19 cellular contexts compared by ENCODE assay signal in genomic region chrX:119997570-119997969, GRCh38.
"Had no signal": no experiment of that assay in that cellular context is flagged by ENCODE, and none has a peak within 500 bp of the region (broad histone marks: within the 10 kb centered on the region; RNA-seq: fewer than 3 reads in every experiment).

No MANE protein-coding gene starts in this region.

- DNase-seq: dorsolateral prefrontal cortex; effector CD4-positive, alpha-beta T cell; head of caudate nucleus; left ventricle myocardium superior; lower lobe of right lung; naive thymus-derived CD8-positive, alpha-beta T cell; nephron progenitor cell; nucleus accumbens; posterior cingulate gyrus; psoas muscle; right cardiac atrium; spleen; stimulated activated CD4-positive, alpha-beta T cell treated with anti-CD3 and anti-CD28 coated beads, Interleukin-4, amount 100 ng/mL, for 4 hours; stimulated activated naive CD8-positive, alpha-beta T cell treated with anti-CD3 and anti-CD28 coated beads, Interleukin-15, Interleukin-2, amounts not matched to agents 100 U/mL and 50 U/mL, for 24 hours; substantia nigra; testis; tibial artery had no signal

- H3K9me3 ChIP-seq: lower lobe of right lung, psoas muscle, spleen, testis, tibial artery had no signal

- H3K27ac ChIP-seq: dorsolateral prefrontal cortex, lower lobe of right lung, psoas muscle, skin epidermis, spleen, testis, tibial artery had no signal

- H3K36me3 ChIP-seq: lower lobe of right lung, spleen, tibial artery had no signal

- ATAC-seq: left ventricle myocardium superior; lower lobe of right lung; naive thymus-derived CD8-positive, alpha-beta T cell; psoas muscle; right cardiac atrium; stimulated activated memory B cell treated with anti-CD40 and anti-IgM and Interleukin-4, amounts not matched to agents 10 μg/mL and 1 μg/mL and 100 μg/mL, for 72 hours; stimulated activated naive CD8-positive, alpha-beta T cell treated with anti-CD3 and anti-CD28 coated beads, Interleukin-15, Interleukin-2, amounts not matched to agents 100 U/mL and 50 U/mL, for 24 hours had no signal

- H3K4me1 ChIP-seq: lower lobe of right lung, testis had no signal

- H3K4me3 ChIP-seq: dorsolateral prefrontal cortex, lower lobe of right lung, psoas muscle, skin epidermis, spleen, testis, tibial artery had no signal
